Comparison of ENCODE assay signal across 16 cellular contexts in genomic region chr10:42930516-42931205, GRCh38.
A peak's percentile ranks its signal among the peaks of the same experiment; 100 is the strongest.
DNase-seq lines count a peak whose midpoint lies in the region; ATAC-seq and TF ChIP-seq lines count a peak whose summit lies in the region.
"Had no signal": no experiment of that assay in that cellular context is flagged by ENCODE, and none has a peak within 500 bp of the region (broad histone marks: within the 10 kb centered on the region; RNA-seq: fewer than 3 reads in every experiment).

No MANE protein-coding gene starts in this region.

- WGBS in spleen, 5 donors = 79 to 98% (median 92%) methylated on average over 11 of the region's 11 CpGs

- peak; percentile 15 for DNase-seq in DMS53 (lab: John Stamatoyannopoulos, UW)
- no peak for DNase-seq in DMS53 treated with DMSO at 0.1 percent for 48 hours (lab: John Stamatoyannopoulos, UW; ENCODE audit: unreplicated experiment)
- peak; percentile 4 for DNase-seq in GM13976 (ENCODE audit: low spot score)
- peak; percentile 35 for DNase-seq in SHP77 treated with DMSO at 0.1 percent for 48 hours (lab: John Stamatoyannopoulos, UW)
- DNase-seq in spleen = peak; percentile 42
- no peak for DNase-seq in erythroblast (lab: John Stamatoyannopoulos, UW)
- no peak for DNase-seq in HUDEP-2 (lab: John Stamatoyannopoulos, UW; ENCODE audit: unreplicated experiment in 76 of 76)
- DNase-seq: AML-193, Calu3, DND-41, GM23248, HFFc6 had no signal

- intact Hi-C loops in spleen (cut with DNase I; ENCODE audit: low total_unique reads) = no loop called here

- in situ Hi-C loops in GM13976 (cut with MboI; ENCODE audit: low sequenced_read_pairs, unreplicated experiment) = no loop called here

- no peaks in the 10 kb centered on the region for H3K9me3 ChIP-seq in spleen
- H3K9me3 ChIP-seq: BLaER1, HAP-1 had no signal

- peaks cover 5 to 22% (median 16%) of the 10 kb centered on the region in 6 donors for H3K4me1 ChIP-seq in spleen
- H3K4me1 ChIP-seq: HAP-1 had no signal

- no peak for ATAC-seq in GM21390 (IDR thresholded peaks at IDR 0.05; ENCODE audit: unreplicated experiment)

- no peaks in the 10 kb centered on the region for H3K36me3 ChIP-seq in spleen
- H3K36me3 ChIP-seq: BLaER1, HAP-1 had no signal

- H3K27me3 ChIP-seq in spleen (replicated peaks in 1 of 7) = peaks cover 0 to 73% (median 29%) of the 10 kb centered on the region in 7 donors

- H3K4me3 ChIP-seq in spleen = no peak overlapping the region
- H3K4me3 ChIP-seq: BLaER1, GM23248, HAP-1 had no signal

- TF ChIP-seq CTCF in GM13976 (IDR thresholded peaks at IDR 0.05; ENCODE audit: borderline replicate concordance, control extremely low read depth, extremely low read depth, insufficient read depth, missing control alignments) (no peak), spleen (IDR thresholded peaks at IDR 0.05 in 8 of 11, conservative IDR thresholded peaks at IDR 0.05 in 3 of 11) (no peak)

- no peak overlapping the region for H3K27ac ChIP-seq in spleen
- H3K27ac ChIP-seq: 22Rv1, BLaER1, GM23248 had no signal

- no peak for TF ChIP-seq POLR2A in spleen (IDR thresholded peaks at IDR 0.05)
- no peak for TF ChIP-seq POLR2A in erythroblast (IDR thresholded peaks at IDR 0.05; ENCODE audit: low read length)

Comparison
In these comparisons a context has a peak if more than half of its experiments do, and no peak if none do; other contexts are left out.
1. DNase-seq: peak in DMS53 (single experiment), GM13976 (single experiment), SHP77 treated with DMSO at 0.1 percent for 48 hours (single experiment) and spleen (single experiment); none in DMS53 treated with DMSO at 0.1 percent for 48 hours (single experiment), erythroblast (0 of 2) and HUDEP-2 (0 of 76).